Comparison of ENCODE assay signal across 8 cellular contexts in the genomic region with DNA sequence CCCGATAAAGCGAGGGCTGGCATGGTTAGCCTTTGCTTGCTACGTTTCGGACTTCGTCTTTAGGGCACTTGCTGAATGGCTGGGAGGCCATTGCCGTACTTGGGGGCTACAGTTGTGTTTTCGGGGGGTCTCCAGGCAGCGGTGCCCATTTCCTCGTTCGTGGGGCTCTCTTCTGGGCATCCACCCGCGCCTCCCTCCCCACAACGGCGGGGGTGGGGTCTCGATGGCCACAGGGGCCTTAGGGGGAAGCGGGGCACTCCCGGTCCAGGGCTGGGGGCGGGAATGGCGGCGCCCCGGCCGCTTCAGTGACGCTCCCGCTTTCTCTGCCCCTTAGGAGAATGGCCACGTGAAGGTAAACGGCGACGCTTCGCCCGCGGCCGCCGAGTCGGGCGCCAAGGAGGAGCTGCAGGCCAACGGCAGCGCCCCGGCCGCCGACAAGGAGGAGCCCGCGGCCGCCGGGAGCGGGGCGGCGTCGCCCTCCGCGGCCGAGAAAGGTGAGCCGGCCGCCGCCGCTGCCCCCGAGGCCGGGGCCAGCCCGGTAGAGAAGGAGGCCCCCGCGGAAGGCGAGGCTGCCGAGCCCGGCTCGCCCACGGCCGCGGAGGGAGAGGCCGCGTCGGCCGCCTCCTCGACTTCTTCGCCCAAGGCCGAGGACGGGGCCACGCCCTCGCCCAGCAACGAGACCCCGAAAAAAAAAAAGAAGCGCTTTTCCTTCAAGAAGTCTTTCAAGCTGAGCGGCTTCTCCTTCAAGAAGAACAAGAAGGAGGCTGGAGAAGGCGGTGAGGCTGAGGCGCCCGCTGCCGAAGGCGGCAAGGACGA.
DNase-seq lines count a peak whose midpoint lies in the region; ATAC-seq and TF ChIP-seq lines count a peak whose summit lies in the region.

No MANE protein-coding gene starts in this region.

- peaks cover 18% of the 10 kb centered on the region for H3K27me3 ChIP-seq in iPS-15b (ENCODE audit: control insufficient read depth, insufficient read depth, low read length)

- H3K4me1 ChIP-seq in iPS-15b (ENCODE audit: control insufficient read depth, insufficient read depth, low read length), result peaks cover 2% of the 10 kb centered on the region

- TF ChIP-seq CTCF in astrocyte of the spinal cord (IDR thresholded peaks at IDR 0.05; ENCODE audit: low read depth, low read length), result no peak
- no peak for TF ChIP-seq CTCF in retinal pigment epithelial cell (conservative IDR thresholded peaks at IDR 0.05; ENCODE audit: low read depth, low read length)

- ATAC-seq in HG03354 (IDR thresholded peaks at IDR 0.05; ENCODE audit: poor library complexity, severe bottlenecking, unreplicated experiment), result peak; percentile 0
- no peak for ATAC-seq in HG02840 (IDR thresholded peaks at IDR 0.05; ENCODE audit: low FRiP score, unreplicated experiment)

- no peaks in the 10 kb centered on the region for H3K36me3 ChIP-seq in iPS-15b (ENCODE audit: control insufficient read depth, insufficient read depth, low read length)

- peak overlapping the region; percentile 86 for H3K9ac ChIP-seq in iPS-15b (ENCODE audit: low read depth, low read length)

- DNase-seq in D341Med (ENCODE audit: low spot score) (peak; percentile 54), astrocyte of the spinal cord (ENCODE audit: low read depth, low spot score) (peak; percentile 55), retinal pigment epithelial cell (ENCODE audit: low read depth) (no peak), NCI-H1930 (lab: John Stamatoyannopoulos, UW) (no peak)
- DNase-seq in activated CD4-positive, alpha-beta T cell treated with anti-CD3 and anti-CD28 coated beads for 4 hours, result no peak

- H3K4me3 ChIP-seq in astrocyte of the spinal cord (ENCODE audit: low read depth, low read length), result peak overlapping the region; percentile 98
- peak overlapping the region; percentile 99 for H3K4me3 ChIP-seq in iPS-15b (ENCODE audit: low read depth, low read length)
- peak overlapping the region; percentile 84 for H3K4me3 ChIP-seq in retinal pigment epithelial cell (ENCODE audit: low read length)

- in situ Hi-C loops in astrocyte of the spinal cord (cut with HindIII; ENCODE audit: low sequenced_read_pairs), result no loop called here

- H3K9me3 ChIP-seq in iPS-15b (ENCODE audit: control insufficient read depth, insufficient read depth, low read length), result no peaks in the 10 kb centered on the region

Comparison
In these comparisons a context has a peak if more than half of its experiments do, and no peak if none do; other contexts are left out.
1. DNase-seq: peak in D341Med (single experiment) and astrocyte of the spinal cord (single experiment); none in retinal pigment epithelial cell (single experiment), activated CD4-positive, alpha-beta T cell treated with anti-CD3 and anti-CD28 coated beads for 4 hours (0 of 2) and NCI-H1930 (0 of 2).
2. Peak in every context shown above with its lines, with median percentiles within 50 percentile points of each other: H3K4me3 ChIP-seq.